Comparison of ENCODE assay signal across 10 cellular contexts in the genomic region with DNA sequence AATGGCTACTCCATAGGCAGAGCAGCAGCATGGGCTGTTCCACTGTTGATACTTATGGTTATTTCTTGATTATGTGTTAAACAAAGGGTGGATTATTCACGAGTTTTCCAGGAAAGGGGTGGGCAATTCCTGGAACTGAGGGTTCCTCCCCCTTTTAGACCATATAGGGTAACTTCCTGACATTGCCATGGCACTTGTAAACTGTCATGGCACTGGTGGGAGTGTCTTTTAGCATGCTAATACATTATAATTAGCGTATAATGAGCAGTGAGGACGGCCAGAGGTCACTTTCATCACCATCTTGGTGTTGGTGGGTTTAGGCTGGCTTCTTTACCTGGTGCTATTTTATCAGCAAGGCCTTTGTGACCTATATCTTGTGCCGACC. TPM values are rescaled to one million over a fixed set of nuclear protein-coding genes. Genes with fewer than 3 reads are reported as not detected.
DNase-seq lines count a peak whose midpoint lies in the region; ATAC-seq and TF ChIP-seq lines count a peak whose summit lies in the region.
"Not testable (repeated sequence)": the region's sequence is repeated elsewhere in the genome, so short reads cannot be mapped to it uniquely, and the experiment has no call there.
"Had no signal": no experiment of that assay in that cellular context is flagged by ENCODE, and none has a peak within 500 bp of the region (broad histone marks: within the 10 kb centered on the region; RNA-seq: fewer than 3 reads in every experiment).

No MANE protein-coding gene starts in this region.

- not testable (repeated sequence) for TF ChIP-seq CTCF in H9 (conservative IDR thresholded peaks at IDR 0.05); chondrocyte (IDR thresholded peaks at IDR 0.05); gastroesophageal sphincter (IDR thresholded peaks at IDR 0.05); sigmoid colon (IDR thresholded peaks at IDR 0.05)

- H3K4me1 Mint-ChIP-seq in H9, result peaks cover 22 to 30% of the 10 kb centered on the region in 2 experiments
- peaks cover 27% of the 10 kb centered on the region for H3K4me1 Mint-ChIP-seq in chondrocyte (ENCODE audit: low read depth)

- not testable (repeated sequence) for H3K27me3 Mint-ChIP-seq in H9 (ENCODE audit: low read depth); chondrocyte (ENCODE audit: low read depth)

- no CpG with 5 or more reads among the region's 4 CpGs for WGBS in H9 (ENCODE audit: extremely low coverage, insufficient read length, low lambda C conversion rate)
- 67 to 71% methylated on average over 2 to 4 of the region's 4 CpGs for WGBS in gastroesophageal sphincter (ENCODE audit: low coverage in 1 of 2), 2 donors
- no CpG with 5 or more reads among the region's 4 CpGs for WGBS in mesendoderm (ENCODE audit: extremely low coverage, insufficient coverage, low lambda C conversion rate)
- 57 to 75% methylated on average over 4 of the region's 4 CpGs for WGBS in sigmoid colon, 2 donors

- H3K9me3 ChIP-seq in H9 (ENCODE audit: control insufficient read depth, low read depth, low read length); SJSA1 (replicated peaks); gastroesophageal sphincter; sigmoid colon: not testable (repeated sequence)
- H3K9me3 ChIP-seq in iPS-20b (ENCODE audit: insufficient read depth, low read depth, low read length), result peaks cover 14% of the 10 kb centered on the region; the same call in 1 of the 2 replicates

- not testable (repeated sequence) for H3K4me3 Mint-ChIP-seq in H9; chondrocyte (ENCODE audit: unreplicated experiment)

- H3K36me3 Mint-ChIP-seq in H9 (ENCODE audit: insufficient read depth in 1 of 3, low read depth in 3 of 3), result peaks cover 12 to 39% (median 21%) of the 10 kb centered on the region in 3 experiments
- not testable (repeated sequence) for H3K36me3 Mint-ChIP-seq in chondrocyte (ENCODE audit: low read depth)

- H3K79me1 ChIP-seq in H9 (ENCODE audit: insufficient read depth, low read depth, low read length, poor library complexity, severe bottlenecking); mesendoderm (ENCODE audit: low read length): not testable (repeated sequence)

- not testable (repeated sequence) for DNase-seq in H9; SJSA1 (ENCODE audit: low read depth in 1 of 2, low spot score in 2 of 2); chondrocyte (ENCODE audit: low spot score); left ventricle myocardium superior; mesendoderm; sigmoid colon

- not testable (repeated sequence) for H2BK12ac ChIP-seq in H9 (ENCODE audit: insufficient read length, low read depth, low read length)

- not testable (repeated sequence) for ATAC-seq in gastroesophageal sphincter
- peak; percentile 73 for ATAC-seq in left ventricle myocardium superior

- H2AFZ ChIP-seq in H9 (ENCODE audit: low read length), result not testable (repeated sequence)

- H3K23me2 ChIP-seq in H9 (ENCODE audit: insufficient read length, low read depth, low read length, poor library complexity, severe bottlenecking), result not testable (repeated sequence)

- not testable (repeated sequence) for H3K4me2 ChIP-seq in H9 (ENCODE audit: insufficient read depth, insufficient read length, low read length); mesendoderm (ENCODE audit: low read length)

- not testable (repeated sequence) for H3K23ac ChIP-seq in H9 (ENCODE audit: insufficient read length, low read depth, low read length); mesendoderm (ENCODE audit: low read length)

- H3K27ac ChIP-seq in H9 (ENCODE audit: insufficient read length, low read depth, low read length) (peak overlapping the region; percentile 89), SJSA1 (peak overlapping the region; percentile 55; the same call in 1 of the 2 replicates), gastroesophageal sphincter (peak overlapping the region; percentile 4 to 87 (median 78)), iPS-20b (ENCODE audit: low read length) (peak overlapping the region; percentile 67), mesendoderm (ENCODE audit: low read depth, low read length) (peak overlapping the region; percentile 74), sigmoid colon (peak overlapping the region; percentile 11 to 75 (median 44))

- not testable (repeated sequence) for H3K27me3 ChIP-seq in H9 (ENCODE audit: insufficient read depth, low read length); SJSA1 (replicated peaks); gastroesophageal sphincter; iPS-20b (ENCODE audit: insufficient read depth, low read length); mesendoderm (ENCODE audit: insufficient read depth, low read length, poor library complexity); sigmoid colon

- H3T11ph ChIP-seq in H9 (ENCODE audit: low read length), result peak overlapping the region; percentile 12

- not testable (repeated sequence) for H2AK5ac ChIP-seq in H9 (ENCODE audit: insufficient read length, low read length); mesendoderm (ENCODE audit: low read length)

- not testable (repeated sequence) for H2BK15ac ChIP-seq in H9 (ENCODE audit: low read depth, low read length); mesendoderm (replicated peaks; ENCODE audit: low read depth)

- TF ChIP-seq POLR2A in gastroesophageal sphincter (IDR thresholded peaks at IDR 0.05); sigmoid colon (IDR thresholded peaks at IDR 0.05): not testable (repeated sequence)

- peaks cover 11% of the 10 kb centered on the region for H3K4me1 ChIP-seq in H9 (ENCODE audit: insufficient read depth, low read length)
- peaks cover 18% of the 10 kb centered on the region for H3K4me1 ChIP-seq in SJSA1 (replicated peaks)
- H3K4me1 ChIP-seq in gastroesophageal sphincter, result peaks cover 0 to 18% (median 6%) of the 10 kb centered on the region in 3 donors
- peaks cover 19% of the 10 kb centered on the region for H3K4me1 ChIP-seq in iPS-20b (ENCODE audit: insufficient read depth, low read length)
- H3K4me1 ChIP-seq in mesendoderm (ENCODE audit: control insufficient read depth, low read depth, low read length), result not testable (repeated sequence)
- H3K4me1 ChIP-seq in sigmoid colon, result peaks cover 0 to 18% (median 15%) of the 10 kb centered on the region in 4 donors

- not testable (repeated sequence) for H2BK120ac ChIP-seq in H9 (ENCODE audit: low read depth, low read length, poor library complexity, severe bottlenecking)
- H2BK120ac ChIP-seq in mesendoderm (ENCODE audit: low read depth, low read length), result peak overlapping the region; percentile 47

- not testable (repeated sequence) for H3K56ac ChIP-seq in H9 (ENCODE audit: insufficient read length, low read depth, low read length)
- H3K56ac ChIP-seq in mesendoderm (ENCODE audit: low read length), result peak overlapping the region; percentile 75

- not testable (repeated sequence) for H3K79me2 ChIP-seq in H9 (ENCODE audit: insufficient read depth, low read length); mesendoderm (ENCODE audit: control insufficient read depth, insufficient read depth, low read length)

- H3K27ac Mint-ChIP-seq in H9 (peak overlapping the region; percentile 94 to 100 (median 97)), chondrocyte (ENCODE audit: unreplicated experiment) (peak overlapping the region; percentile 86)

- H3K36me3 ChIP-seq in SJSA1; gastroesophageal sphincter; iPS-20b (ENCODE audit: insufficient read depth, low read depth, low read length); mesendoderm (ENCODE audit: control insufficient read depth, insufficient read depth, low read length); sigmoid colon: not testable (repeated sequence)

- H4K20me1 ChIP-seq in H9 (ENCODE audit: control insufficient read depth, insufficient read depth, insufficient read length), result not testable (repeated sequence)

- peaks cover 23 to 25% of the 10 kb centered on the region in 2 experiments for H3K9me3 Mint-ChIP-seq in H9
- not testable (repeated sequence) for H3K9me3 Mint-ChIP-seq in chondrocyte (ENCODE audit: low read depth)

- not testable (repeated sequence) for H2BK20ac ChIP-seq in H9 (ENCODE audit: low read depth, low read length, poor library complexity, severe bottlenecking)

- intact Hi-C loops in left ventricle myocardium superior (cut with micrococcal nuclease); sigmoid colon (cut with DNase I): not testable (repeated sequence)

- not testable (repeated sequence) for H4K5ac ChIP-seq in H9 (ENCODE audit: insufficient read length, low read depth, low read length); mesendoderm (ENCODE audit: low read length)

- H4K8ac ChIP-seq in H9 (replicated peaks; ENCODE audit: insufficient read length, low read depth, low read length); mesendoderm (ENCODE audit: low read depth, low read length): not testable (repeated sequence)

- H3K9ac ChIP-seq in H9 (ENCODE audit: extremely low read depth, insufficient read length, low read length); mesendoderm (ENCODE audit: low read length): not testable (repeated sequence)
- peak overlapping the region; percentile 56; the same call in 1 of the 2 replicates for H3K9ac ChIP-seq in iPS-20b (ENCODE audit: low read depth, low read length)

- H3K14ac ChIP-seq in H9 (ENCODE audit: insufficient read depth, low read length), result not testable (repeated sequence)

- not testable (repeated sequence) for H3K18ac ChIP-seq in H9 (ENCODE audit: insufficient read length, low read depth, low read length)
- H3K18ac ChIP-seq in mesendoderm (ENCODE audit: low read length), result peak overlapping the region; percentile 47

- H2BK5ac ChIP-seq in H9 (ENCODE audit: insufficient read length, low read length); mesendoderm (ENCODE audit: low read length): not testable (repeated sequence)

- H3K4me3 ChIP-seq in SJSA1; gastroesophageal sphincter; mesendoderm (ENCODE audit: low read length); sigmoid colon: not testable (repeated sequence)
- peak overlapping the region; percentile 10; the same call in 1 of the 2 replicates for H3K4me3 ChIP-seq in iPS-20b (ENCODE audit: low read length)

- not testable (repeated sequence) for H3K4ac ChIP-seq in H9 (ENCODE audit: low read depth, low read length); mesendoderm (ENCODE audit: low read depth, low read length)

- TF ChIP-seq EP300 in gastroesophageal sphincter (IDR thresholded peaks at IDR 0.05); sigmoid colon (IDR thresholded peaks at IDR 0.05): not testable (repeated sequence)

- not testable (repeated sequence) for H4K91ac ChIP-seq in H9 (ENCODE audit: insufficient read length, low read depth, low read length)

RNA-seq across cellular contexts. Expression of gene ENTREP1, which starts 18.0 kb away (rescaled TPM):
- total RNA-seq in H9 (2021) (21.3 and 21.8 TPM in 2 replicates), chondrocyte (3.6 to 4.7 TPM (median 3.8 TPM) in 3 replicates), gastroesophageal sphincter (10 to 100 TPM; 11.3 to 29.3 (median 21.3) TPM), left ventricle myocardium superior (21.3 TPM), sigmoid colon (10 to 100 TPM in 2 of 4 donors, 1 to 10 TPM in 2; 3.6 to 81.9 (median 7.8) TPM)
- total RNA-seq in SJSA1 (2014; rRNA removed; shearing (Covaris generic)), result not detected in 2 replicates
- 28.2 TPM for polyA plus RNA-seq in mesendoderm (2013, experiment 1 of 2)
- polyA plus RNA-seq in mesendoderm (2013, experiment 2 of 2), result 28.1 TPM
- 1 to 10 TPM in 2 of 3 donors, not detected in 1; 1.2 TPM for polyA plus RNA-seq in sigmoid colon
- total RNA-seq: Caco-2; CD8-positive, alpha-beta memory T cell had no signal
- polyA plus RNA-seq: CD8-positive, alpha-beta memory T cell had no signal
